14 cellular contexts compared by ENCODE assay signal in the genomic region with DNA sequence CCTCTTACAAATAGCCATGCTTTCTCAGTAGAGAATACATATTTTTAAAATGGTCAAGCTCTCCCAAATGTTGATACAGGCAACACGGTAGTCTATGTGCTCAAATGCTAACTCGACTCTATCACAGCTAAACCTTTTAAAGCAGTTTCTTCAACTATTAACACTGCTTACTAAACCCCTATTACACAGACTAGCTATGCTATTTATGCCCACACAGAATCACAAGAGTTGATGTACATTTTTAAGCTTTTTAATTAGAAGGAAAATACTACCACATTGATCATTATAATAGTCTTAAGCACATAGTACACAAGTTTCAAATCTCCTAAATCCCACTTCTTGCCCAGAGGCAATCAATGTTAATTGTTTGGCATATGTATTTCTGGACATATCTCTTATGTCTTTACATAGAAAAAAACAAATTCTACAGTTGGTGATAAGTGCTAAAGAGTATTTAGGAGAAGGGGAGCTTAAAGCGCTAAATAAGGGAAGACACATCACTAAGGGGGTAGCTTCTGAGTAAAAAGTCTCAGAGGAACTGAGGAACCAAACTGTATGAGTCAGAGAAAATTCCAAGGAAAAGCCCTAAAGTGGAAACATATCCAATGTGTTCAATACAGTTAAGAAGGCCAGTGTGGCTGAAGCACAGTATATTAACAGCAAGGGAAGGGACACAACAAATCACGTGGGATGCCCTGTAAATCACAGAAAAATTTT. TPM values are rescaled to one million over a fixed set of nuclear protein-coding genes. Genes with fewer than 3 reads are reported as not detected.
DNase-seq lines count a peak whose midpoint lies in the region; ATAC-seq and TF ChIP-seq lines count a peak whose summit lies in the region.
"Had no signal": no experiment of that assay in that cellular context is flagged by ENCODE, and none has a peak within 500 bp of the region (broad histone marks: within the 10 kb centered on the region; RNA-seq: fewer than 3 reads in every experiment).

No MANE protein-coding gene starts in this region.

- peak overlapping the region; percentile 78 for H3K4me3 Mint-ChIP-seq in T-helper 17 cell
- H3K4me3 Mint-ChIP-seq in stimulated activated naive B cell treated with anti-CD40 and anti-IgM and Interleukin-4, amounts not matched to agents 10 μg/mL and 1 μg/mL and 100 μg/mL, for 72 hours: peak overlapping the region; percentile 23 to 59

- H3K4me1 Mint-ChIP-seq in T-helper 17 cell: peaks cover 56% of the 10 kb centered on the region
- H3K4me1 Mint-ChIP-seq in stimulated activated naive B cell treated with anti-CD40 and anti-IgM and Interleukin-4, amounts not matched to agents 10 μg/mL and 1 μg/mL and 100 μg/mL, for 72 hours: peaks cover 30 to 70% of the 10 kb centered on the region in 2 donors

- DNase-seq in cardiac muscle cell (ENCODE audit: low read depth in 1 of 2, low spot score in 1 of 2) (no peak), right cardiac atrium (no peak), T-helper 17 cell (no peak), fibroblast of peridontal ligament (ENCODE audit: extremely low read depth) (peak; percentile 81), NCI-H2081 (lab: John Stamatoyannopoulos, UW) (no peak), GM10266 (ENCODE audit: extremely low spot score) (no peak)
- no peak for DNase-seq in stimulated activated naive B cell treated with anti-CD40 and anti-IgM and Interleukin-4, amounts not matched to agents 10 μg/mL and 1 μg/mL and 100 μg/mL, for 72 hours
- DNase-seq: NCI-H2081 treated with DMSO at 0.1 percent for 48 hours, pancreas, SHP77 treated with DMSO at 0.1 percent for 48 hours had no signal

- no peak overlapping the region for H3K4me3 ChIP-seq in cardiac muscle cell
- no peak overlapping the region for H3K4me3 ChIP-seq in right cardiac atrium (ENCODE audit: low read length)
- H3K4me3 ChIP-seq: HAP-1, pancreas had no signal

- 67% methylated on average over 4 of the region's 4 CpGs for WGBS in right cardiac atrium

- TF ChIP-seq CTCF in cardiac muscle cell (IDR thresholded peaks at IDR 0.05; ENCODE audit: low read depth, low read length) (no peak), GM10266 (IDR thresholded peaks at IDR 0.05; ENCODE audit: control insufficient read depth, insufficient read depth, low read depth, missing control alignments) (no peak)

- intact Hi-C loops in right cardiac atrium (cut with DNase I): no loop called here

- no peaks in the 10 kb centered on the region for H3K9me3 Mint-ChIP-seq in stimulated activated naive B cell treated with anti-CD40 and anti-IgM and Interleukin-4, amounts not matched to agents 10 μg/mL and 1 μg/mL and 100 μg/mL, for 72 hours

- peaks cover 13% of the 10 kb centered on the region for H3K36me3 Mint-ChIP-seq in T-helper 17 cell (ENCODE audit: low read depth)
- H3K36me3 Mint-ChIP-seq in stimulated activated naive B cell treated with anti-CD40 and anti-IgM and Interleukin-4, amounts not matched to agents 10 μg/mL and 1 μg/mL and 100 μg/mL, for 72 hours: peaks cover 42 to 61% of the 10 kb centered on the region in 2 donors

- H3K9me3 ChIP-seq in cardiac muscle cell (ENCODE audit: low read depth) (no peaks in the 10 kb centered on the region), right cardiac atrium (ENCODE audit: control insufficient read depth, low read length) (no peaks in the 10 kb centered on the region), T-helper 17 cell (ENCODE audit: control insufficient read depth, low read length, poor library complexity, severe bottlenecking) (no peaks in the 10 kb centered on the region)
- H3K9me3 ChIP-seq: HAP-1, pancreas had no signal

- ATAC-seq in right cardiac atrium: no peak
- peak; percentile 10 for ATAC-seq in T-helper 17 cell
- peak; percentile 36 to 54 for ATAC-seq in stimulated activated naive B cell treated with anti-CD40 and anti-IgM and Interleukin-4, amounts not matched to agents 10 μg/mL and 1 μg/mL and 100 μg/mL, for 72 hours (replicated peaks)
- ATAC-seq in GM18907 (IDR thresholded peaks at IDR 0.05; ENCODE audit: unreplicated experiment): no peak

- peak overlapping the region; percentile 31 for H3K27ac ChIP-seq in cardiac muscle cell
- H3K27ac ChIP-seq in right cardiac atrium (ENCODE audit: low read length): no peak overlapping the region
- H3K27ac ChIP-seq: C4-2B, HL-60, pancreas had no signal

- H3K4me1 ChIP-seq in cardiac muscle cell (ENCODE audit: low read depth) (peaks cover 14% of the 10 kb centered on the region), right cardiac atrium (ENCODE audit: control insufficient read depth, insufficient read depth, low read length) (peaks cover 8% of the 10 kb centered on the region)

- H3K36me3 ChIP-seq in cardiac muscle cell: peaks cover 52% of the 10 kb centered on the region

- H3K27ac Mint-ChIP-seq in T-helper 17 cell: peak overlapping the region; percentile 100
- peak overlapping the region; percentile 90 for H3K27ac Mint-ChIP-seq in stimulated activated naive B cell treated with anti-CD40 and anti-IgM and Interleukin-4, amounts not matched to agents 10 μg/mL and 1 μg/mL and 100 μg/mL, for 72 hours

- H3K27me3 Mint-ChIP-seq in T-helper 17 cell: no peaks in the 10 kb centered on the region
- H3K27me3 Mint-ChIP-seq in stimulated activated naive B cell treated with anti-CD40 and anti-IgM and Interleukin-4, amounts not matched to agents 10 μg/mL and 1 μg/mL and 100 μg/mL, for 72 hours: no peaks in the 10 kb centered on the region

- H3K27me3 ChIP-seq in cardiac muscle cell: no peaks in the 10 kb centered on the region
- no peaks in the 10 kb centered on the region for H3K27me3 ChIP-seq in right cardiac atrium (ENCODE audit: control insufficient read depth, insufficient read depth)
- H3K27me3 ChIP-seq: pancreas had no signal

RNA-seq across cellular contexts. Expression of a gene that starts 13.7 kb away (rescaled TPM):
- total RNA-seq in cardiac muscle cell (564 and 928 TPM in 2 replicates), right cardiac atrium (100 to 1,000 TPM; 241 to 308 (median 289) TPM), T-helper 17 cell (100 to 1,000 TPM; 576 to 580 TPM)
- polyA plus RNA-seq in cardiac muscle cell (650 and 986 TPM in 2 replicates), right cardiac atrium (334 TPM)

RNA-seq across cellular contexts. Expression of a gene that starts 24.3 kb away (rescaled TPM):
- total RNA-seq in cardiac muscle cell: 0.14 TPM in 1 of 2 replicates, not detected in the other
- polyA plus RNA-seq in cardiac muscle cell: 0.31 TPM in 1 of 2 replicates, not detected in the other
- total RNA-seq in right cardiac atrium: 1 to 10 TPM in 1 of 4 donors, under 1 TPM in 3; 0.20 to 1.0 (median 0.61) TPM
- polyA plus RNA-seq in right cardiac atrium: 0.27 TPM
- under 1 TPM in 1 of 2 donors, not detected in 1; 0.94 TPM for total RNA-seq in T-helper 17 cell

Comparison
In these comparisons a context has a peak if more than half of its experiments do, and no peak if none do; other contexts are left out.
1. ATAC-seq: peak in T-helper 17 cell (single experiment) and stimulated activated naive B cell treated with anti-CD40 and anti-IgM and Interleukin-4, amounts not matched to agents 10 μg/mL and 1 μg/mL and 100 μg/mL, for 72 hours (2 of 2); none in right cardiac atrium (0 of 2) and GM18907 (single experiment).